9 cellular contexts compared by ENCODE assay signal in the genomic region with DNA sequence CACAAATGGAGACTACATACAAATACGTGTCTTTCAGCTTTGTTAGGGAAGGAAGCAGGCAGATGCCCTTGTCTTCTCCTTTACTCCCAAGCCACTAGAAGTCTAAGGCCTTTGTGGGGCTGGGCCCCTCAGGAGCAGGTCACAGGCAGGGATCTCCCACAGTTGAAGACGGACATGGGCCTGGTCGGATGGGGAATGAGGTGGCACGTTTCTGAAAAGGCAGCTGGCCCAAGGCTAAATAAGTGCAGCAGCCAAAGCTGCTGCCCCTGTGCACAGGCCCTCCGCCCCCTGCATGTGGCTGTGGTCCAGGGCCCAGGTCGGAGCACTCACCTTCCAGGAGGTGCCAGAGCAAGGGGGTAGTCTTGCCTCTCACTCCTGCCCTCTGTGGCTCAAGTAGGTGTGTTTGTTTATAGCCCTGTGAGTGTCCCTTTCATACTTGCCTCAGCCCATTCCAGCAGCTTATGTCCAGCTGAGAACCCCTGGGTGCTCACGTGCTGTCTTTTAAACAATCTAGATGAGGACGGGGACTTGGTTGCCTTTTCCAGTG. TPM values are rescaled to one million over a fixed set of nuclear protein-coding genes. Genes with fewer than 3 reads are reported as not detected.
DNase-seq lines count a peak whose midpoint lies in the region; ATAC-seq, FAIRE-seq and TF ChIP-seq lines count a peak whose summit lies in the region.
"Had no signal": no experiment of that assay in that cellular context is flagged by ENCODE, and none has a peak within 500 bp of the region (broad histone marks: within the 10 kb centered on the region; RNA-seq: fewer than 3 reads in every experiment).

No MANE protein-coding gene starts in this region.

- H3K27ac Mint-ChIP-seq in effector memory CD8-positive, alpha-beta T cell = peak overlapping the region; percentile 99
- peak overlapping the region; percentile 39 for H3K27ac Mint-ChIP-seq in neural progenitor cell

- peaks cover 48 to 88% (median 59%) of the 10 kb centered on the region in 10 experiments for H3K4me1 ChIP-seq in BLaER1 treated with 17β-estradiol and CSF1 and Interleukin-3, amounts not matched to agents 10 nM and 100 nM
- H3K4me1 ChIP-seq in NT2/D1 (ENCODE audit: insufficient read depth, insufficient read length) (peaks cover 29% of the 10 kb centered on the region), neural progenitor cell (peaks cover 26% of the 10 kb centered on the region)

- peaks cover 97% of the 10 kb centered on the region for H3K36me3 Mint-ChIP-seq in effector memory CD8-positive, alpha-beta T cell (ENCODE audit: insufficient read depth)
- peaks cover 21% of the 10 kb centered on the region for H3K36me3 Mint-ChIP-seq in neural progenitor cell

- no peaks in the 10 kb centered on the region for H3K9me3 ChIP-seq in BLaER1 treated with 17β-estradiol and CSF1 and Interleukin-3, amounts not matched to agents 10 nM and 100 nM (replicated peaks in 1 of 11)
- H3K9me3 ChIP-seq in NT2/D1 (ENCODE audit: insufficient read depth, low read length) (no peaks in the 10 kb centered on the region), neural progenitor cell (ENCODE audit: low read depth) (no peaks in the 10 kb centered on the region)

- H3K4me3 ChIP-seq in BLaER1 treated with 17β-estradiol and CSF1 and Interleukin-3, amounts not matched to agents 10 nM and 100 nM = peak overlapping the region in 9 of 10 experiments; percentile 87 to 100 (median 99); a peak in 15 of 20 replicates
- H3K4me3 ChIP-seq in NT2/D1 (ENCODE audit: insufficient read length, low read depth) = peak overlapping the region; percentile 82
- H3K4me3 ChIP-seq in neural progenitor cell = no peak overlapping the region

- TF ChIP-seq POLR2A in H54 (IDR thresholded peaks at IDR 0.05; ENCODE audit: low read depth, low read length) = no peak

- no peak for ATAC-seq in effector memory CD8-positive, alpha-beta T cell (replicated peaks)
- ATAC-seq in GM18520 (IDR thresholded peaks at IDR 0.05; ENCODE audit: unreplicated experiment) = no peak

- H2AFZ ChIP-seq in neural progenitor cell (replicated peaks) = no peak overlapping the region

- H4K20me1 ChIP-seq in BLaER1 treated with 17β-estradiol and CSF1 and Interleukin-3, amounts not matched to agents 10 nM and 100 nM = peaks cover 50 to 68% (median 67%) of the 10 kb centered on the region in 11 experiments
- peaks cover 33% of the 10 kb centered on the region for H4K20me1 ChIP-seq in neural progenitor cell (ENCODE audit: low read depth)

- H3K9me3 Mint-ChIP-seq in effector memory CD8-positive, alpha-beta T cell = no peaks in the 10 kb centered on the region
- H3K9me3 Mint-ChIP-seq in neural progenitor cell = no peaks in the 10 kb centered on the region

- H3K36me3 ChIP-seq in BLaER1 treated with 17β-estradiol and CSF1 and Interleukin-3, amounts not matched to agents 10 nM and 100 nM = peaks cover 48 to 57% (median 52%) of the 10 kb centered on the region in 11 experiments
- H3K36me3 ChIP-seq in NT2/D1 (ENCODE audit: insufficient read depth, insufficient read length, low read length) (peaks cover 46% of the 10 kb centered on the region), neural progenitor cell (no peaks in the 10 kb centered on the region)

- no peak for TF ChIP-seq CTCF in neural progenitor cell (IDR thresholded peaks at IDR 0.05)

- no peaks in the 10 kb centered on the region for H3K27me3 Mint-ChIP-seq in effector memory CD8-positive, alpha-beta T cell
- peaks cover 10% of the 10 kb centered on the region for H3K27me3 Mint-ChIP-seq in neural progenitor cell (ENCODE audit: insufficient read depth, low read depth)

- no peak for DNase-seq in NT2/D1 (ENCODE audit: low read depth, low spot score)
- no peak for DNase-seq in effector memory CD8-positive, alpha-beta T cell
- no peak for DNase-seq in neural progenitor cell (ENCODE audit: low spot score)
- no peak for DNase-seq in mucosa of gallbladder (ENCODE audit: low spot score)
- no peak for DNase-seq in H54 (ENCODE audit: insufficient read length, low spot score)
- DNase-seq in activated CD4-positive, alpha-beta T cell treated with anti-CD3 and anti-CD28 coated beads, Interleukin-2, amount 50 U/mL, for 48 hours = no peak

- peak overlapping the region in 1 of 11 experiments; percentile 38; a peak in 1 of 22 replicates for H3K27ac ChIP-seq in BLaER1 treated with 17β-estradiol and CSF1 and Interleukin-3, amounts not matched to agents 10 nM and 100 nM
- H3K27ac ChIP-seq in neural progenitor cell = no peak overlapping the region

- peak overlapping the region; percentile 89 to 100 (median 98) for H3K4me2 ChIP-seq in BLaER1 treated with 17β-estradiol and CSF1 and Interleukin-3, amounts not matched to agents 10 nM and 100 nM
- peak overlapping the region; percentile 92 for H3K4me2 ChIP-seq in neural progenitor cell

- FAIRE-seq in H54 (lab: Jason Lieb, UNC) = no peak

- peaks cover 3 to 12% (median 11%) of the 10 kb centered on the region in 11 experiments for H3K27me3 ChIP-seq in BLaER1 treated with 17β-estradiol and CSF1 and Interleukin-3, amounts not matched to agents 10 nM and 100 nM
- H3K27me3 ChIP-seq in NT2/D1 (ENCODE audit: insufficient read depth, insufficient read length) (no peaks in the 10 kb centered on the region), neural progenitor cell (peaks cover 14% of the 10 kb centered on the region)

- peak overlapping the region; percentile 12 to 99 (median 98); a peak in 18 of 22 replicates for H3K9ac ChIP-seq in BLaER1 treated with 17β-estradiol and CSF1 and Interleukin-3, amounts not matched to agents 10 nM and 100 nM
- peak overlapping the region; percentile 57 for H3K9ac ChIP-seq in NT2/D1 (ENCODE audit: insufficient read length, low read depth)
- no peak overlapping the region for H3K9ac ChIP-seq in neural progenitor cell

- peaks cover 17% of the 10 kb centered on the region for H3F3A ChIP-seq in neural progenitor cell (ENCODE audit: low read depth)

- H3K4me3 Mint-ChIP-seq in effector memory CD8-positive, alpha-beta T cell = peak overlapping the region; percentile 95 to 98
- H3K4me3 Mint-ChIP-seq in neural progenitor cell = peak overlapping the region; percentile 95

- H3K79me2 ChIP-seq in neural progenitor cell (ENCODE audit: low read depth) = peaks cover 21% of the 10 kb centered on the region

- H3K4me1 Mint-ChIP-seq in effector memory CD8-positive, alpha-beta T cell (ENCODE audit: low read depth in 2 of 2) = peaks cover 45 to 49% of the 10 kb centered on the region in 2 donors
- H3K4me1 Mint-ChIP-seq in neural progenitor cell = peaks cover 40% of the 10 kb centered on the region

RNA-seq across cellular contexts. Expression of gene SQSTM1, which starts 1.8 kb away (rescaled TPM):
- total RNA-seq in neural progenitor cell (ENCODE audit: low replicate concordance) (27.6 and 55.0 TPM in 2 replicates), mucosa of gallbladder (711 TPM)

RNA-seq across cellular contexts. Expression of gene MGAT4B, which starts 15.9 kb away (rescaled TPM):
- 32.1 and 52.9 TPM in 2 replicates for total RNA-seq in neural progenitor cell (ENCODE audit: low replicate concordance)
- 272 TPM for total RNA-seq in mucosa of gallbladder

RNA-seq across cellular contexts. Expression of gene LTC4S, which starts 28.7 kb away (rescaled TPM):
- total RNA-seq in neural progenitor cell (ENCODE audit: low replicate concordance) (0.81 TPM in 1 of 2 replicates, not detected in the other), mucosa of gallbladder (26.0 TPM)
- total RNA-seq: HT1080 had no signal

RNA-seq across cellular contexts. Expression of gene MRNIP, which starts 36.1 kb away (rescaled TPM):
- total RNA-seq in neural progenitor cell (ENCODE audit: low replicate concordance) = 68.5 and 73.5 TPM in 2 replicates
- 38.6 TPM for total RNA-seq in mucosa of gallbladder

Comparison
In these comparisons a context has a peak if more than half of its experiments do, and no peak if none do; other contexts are left out.
1. RNA of gene SQSTM1, which starts 1.8 kb away (total RNA-seq): 711 TPM in mucosa of gallbladder (single experiment); 27.6 to 55.0 TPM in neural progenitor cell; every median in the first group is over 10 times any median in the second.
2. RNA of gene LTC4S, which starts 28.7 kb away (total RNA-seq): 26.0 TPM in mucosa of gallbladder (single experiment); 0.81 TPM in neural progenitor cell; every median in the first group is over 10 times any median in the second.